1 cellular context compared by ENCODE assay signal in the genomic region with DNA sequence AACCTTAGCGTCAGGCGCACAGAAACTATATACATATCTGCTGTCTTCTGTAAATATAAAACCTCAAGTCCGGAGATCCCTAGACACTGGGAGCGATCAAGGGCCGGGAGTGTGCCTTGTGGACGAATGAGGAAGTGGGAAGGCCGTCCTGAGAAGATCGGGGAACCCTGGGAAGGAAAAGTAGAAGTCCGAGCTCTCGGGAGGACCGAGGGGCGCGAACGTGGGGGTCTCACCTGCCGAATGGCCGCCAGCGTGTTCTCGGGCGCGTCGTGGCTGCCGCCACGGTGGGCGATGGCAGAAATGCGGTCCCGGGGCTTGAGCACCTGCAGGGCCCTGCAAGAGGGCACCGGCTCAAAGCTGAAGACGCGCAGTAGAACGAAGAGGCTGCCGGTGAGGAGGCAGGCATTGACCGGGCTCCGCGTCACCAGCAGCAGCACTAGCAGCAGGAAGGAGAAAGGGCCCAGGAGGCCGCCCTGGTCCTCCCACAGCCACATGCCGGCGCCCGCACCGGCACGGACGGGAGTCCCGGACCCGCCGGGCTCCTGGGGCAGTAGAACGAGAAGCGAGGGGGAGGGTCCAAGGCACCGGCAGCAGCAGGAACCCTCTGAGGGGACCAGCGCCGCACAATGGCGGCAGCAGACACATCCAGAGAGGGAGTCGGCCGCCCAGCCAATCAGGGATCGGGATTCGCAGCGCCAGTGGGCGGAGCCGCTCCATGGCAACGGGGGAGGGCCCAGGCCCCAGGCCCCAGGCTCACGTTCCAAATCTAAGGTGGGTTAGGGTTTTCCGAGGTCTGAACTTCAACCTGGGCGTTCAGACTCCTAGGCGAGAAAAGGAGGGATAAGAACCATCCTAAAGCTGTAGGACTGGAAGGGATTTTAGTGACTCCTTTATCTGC.
A peak's percentile ranks its signal among the peaks of the same experiment; 100 is the strongest.
TF ChIP-seq lines count a peak whose summit lies in the region.

A gene with protein sequence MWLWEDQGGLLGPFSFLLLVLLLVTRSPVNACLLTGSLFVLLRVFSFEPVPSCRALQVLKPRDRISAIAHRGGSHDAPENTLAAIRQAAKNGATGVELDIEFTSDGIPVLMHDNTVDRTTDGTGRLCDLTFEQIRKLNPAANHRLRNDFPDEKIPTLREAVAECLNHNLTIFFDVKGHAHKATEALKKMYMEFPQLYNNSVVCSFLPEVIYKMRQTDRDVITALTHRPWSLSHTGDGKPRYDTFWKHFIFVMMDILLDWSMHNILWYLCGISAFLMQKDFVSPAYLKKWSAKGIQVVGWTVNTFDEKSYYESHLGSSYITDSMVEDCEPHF (minus strand): TSS at position 628 of the 898 bp plus-strand sequence. CDS start 134 bp downstream, at position 494.

TF ChIP-seq in HepG2, 621 proteins besides CTCF, POLR2A, EP300 and RAD21 (continued from another document and continues in another):
- TF ChIP-seq, protein P1, sequence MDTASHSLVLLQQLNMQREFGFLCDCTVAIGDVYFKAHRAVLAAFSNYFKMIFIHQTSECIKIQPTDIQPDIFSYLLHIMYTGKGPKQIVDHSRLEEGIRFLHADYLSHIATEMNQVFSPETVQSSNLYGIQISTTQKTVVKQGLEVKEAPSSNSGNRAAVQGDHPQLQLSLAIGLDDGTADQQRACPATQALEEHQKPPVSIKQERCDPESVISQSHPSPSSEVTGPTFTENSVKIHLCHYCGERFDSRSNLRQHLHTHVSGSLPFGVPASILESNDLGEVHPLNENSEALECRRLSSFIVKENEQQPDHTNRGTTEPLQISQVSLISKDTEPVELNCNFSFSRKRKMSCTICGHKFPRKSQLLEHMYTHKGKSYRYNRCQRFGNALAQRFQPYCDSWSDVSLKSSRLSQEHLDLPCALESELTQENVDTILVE (CRISPR knock-in tag; IDR thresholded peaks at IDR 0.05): peak; percentile 61; the same call in 1 of the 2 replicates
- TF ChIP-seq MTF2 (CRISPR knock-in tag; IDR thresholded peaks at IDR 0.05; ENCODE audit: borderline replicate concordance) (no peak), ZNF350 (CRISPR knock-in tag; IDR thresholded peaks at IDR 0.05; ENCODE audit: borderline replicate concordance, low read depth) (peak; percentile 89), ZNF780A (CRISPR knock-in tag; IDR thresholded peaks at IDR 0.05) (no peak), NR2F2 (IDR thresholded peaks at IDR 0.05; ENCODE audit: borderline replicate concordance, low read depth) (peak; percentile 17; the same call in 1 of the 2 replicates), RBAK (CRISPR knock-in tag; IDR thresholded peaks at IDR 0.05) (peak; percentile 70; the same call in 1 of the 2 replicates), TAF1 (CRISPR knock-in tag; IDR thresholded peaks at IDR 0.05) (peak; percentile 88), TFDP2 (CRISPR knock-in tag; IDR thresholded peaks at IDR 0.05) (peak; percentile 59), ZEB1 (IDR thresholded peaks at IDR 0.05; ENCODE audit: insufficient replicate concordance, low read depth) (no peak), RFXANK (CRISPR knock-in tag; IDR thresholded peaks at IDR 0.05) (no peak; the same call in 1 of the 2 replicates), CENPBD1 (CRISPR knock-in tag; IDR thresholded peaks at IDR 0.05; ENCODE audit: borderline replicate concordance, low read depth) (no peak; the same call in 1 of the 2 replicates), HMG20B (CRISPR knock-in tag; conservative IDR thresholded peaks at IDR 0.05) (peak; percentile 23; the same call in 1 of the 2 replicates), ZNF30 (CRISPR knock-in tag; IDR thresholded peaks at IDR 0.05) (no peak), ZNF468 (CRISPR knock-in tag; IDR thresholded peaks at IDR 0.05) (no peak), PHF21A (CRISPR knock-in tag; IDR thresholded peaks at IDR 0.05) (peak; percentile 16; the same call in 1 of the 2 replicates), MAF1 (CRISPR knock-in tag; IDR thresholded peaks at IDR 0.05; ENCODE audit: borderline replicate concordance) (no peak; the same call in 1 of the 2 replicates), ZNF652 (CRISPR knock-in tag; IDR thresholded peaks at IDR 0.05; ENCODE audit: borderline replicate concordance, low read depth) (no peak; the same call in 1 of the 2 replicates), NRL (CRISPR knock-in tag; IDR thresholded peaks at IDR 0.05; ENCODE audit: borderline replicate concordance) (peak; percentile 100), ZBTB33 (CRISPR knock-in tag; IDR thresholded peaks at IDR 0.05) (no peak), ZNF766 (CRISPR knock-in tag; IDR thresholded peaks at IDR 0.05; ENCODE audit: borderline replicate concordance) (0 out of 2 replicates have a peak, but pooled peaks have one; percentile 22), FOSL2 (CRISPR knock-in tag; IDR thresholded peaks at IDR 0.05) (0 out of 2 replicates have a peak, but pooled peaks have one; percentile 31), YEATS2 (CRISPR knock-in tag; IDR thresholded peaks at IDR 0.05; ENCODE audit: borderline replicate concordance) (peak; percentile 51; the same call in 1 of the 2 replicates), ZNF326 (CRISPR knock-in tag; IDR thresholded peaks at IDR 0.05; ENCODE audit: borderline replicate concordance) (0 out of 2 replicates have a peak, but pooled peaks have one; percentile 54), ZNF337 (CRISPR knock-in tag; IDR thresholded peaks at IDR 0.05; ENCODE audit: borderline replicate concordance, low read depth) (peak; percentile 95; the same call in 1 of the 2 replicates), ZNF619 (CRISPR knock-in tag; IDR thresholded peaks at IDR 0.05) (no peak), ONECUT2 (CRISPR knock-in tag; IDR thresholded peaks at IDR 0.05) (no peak), POLR2AphosphoS5 (IDR thresholded peaks at IDR 0.05; ENCODE audit: low read depth, low read length) (peak; percentile 92), ZNF768 (CRISPR knock-in tag; IDR thresholded peaks at IDR 0.05) (peak; percentile 82; the same call in 1 of the 2 replicates), ZNF800 (CRISPR knock-in tag; IDR thresholded peaks at IDR 0.05) (0 out of 2 replicates have a peak, but pooled peaks have one; percentile 3), MIXL1 (CRISPR knock-in tag; IDR thresholded peaks at IDR 0.05) (no peak), ARNTL (CRISPR knock-in tag; IDR thresholded peaks at IDR 0.05) (peak; percentile 81), ZNF574 (CRISPR knock-in tag; IDR thresholded peaks at IDR 0.05) (peak; percentile 81), TBX3 (IDR thresholded peaks at IDR 0.05; ENCODE audit: borderline replicate concordance) (no peak), MAFK (conservative IDR thresholded peaks at IDR 0.05 in 1 of 2, IDR thresholded peaks at IDR 0.05 in 1 of 2; ENCODE audit: low read length in 2 of 2) (no peak), RFX3 (CRISPR knock-in tag; IDR thresholded peaks at IDR 0.05) (peak; percentile 92), DR1 (CRISPR knock-in tag; IDR thresholded peaks at IDR 0.05) (peak; percentile 39), CHD2 (IDR thresholded peaks at IDR 0.05; ENCODE audit: low read depth, low read length) (no peak), TOE1 (CRISPR knock-in tag; IDR thresholded peaks at IDR 0.05) (no peak; the same call in 1 of the 2 replicates), ZBTB21 (CRISPR knock-in tag; IDR thresholded peaks at IDR 0.05) (0 out of 2 replicates have a peak, but pooled peaks have one; percentile 15), BCL6 (CRISPR knock-in tag; IDR thresholded peaks at IDR 0.05) (peak; percentile 36; the same call in 1 of the 2 replicates), KDM5B (CRISPR knock-in tag; IDR thresholded peaks at IDR 0.05; ENCODE audit: borderline replicate concordance) (peak; percentile 95)
- TF ChIP-seq, protein P2, sequence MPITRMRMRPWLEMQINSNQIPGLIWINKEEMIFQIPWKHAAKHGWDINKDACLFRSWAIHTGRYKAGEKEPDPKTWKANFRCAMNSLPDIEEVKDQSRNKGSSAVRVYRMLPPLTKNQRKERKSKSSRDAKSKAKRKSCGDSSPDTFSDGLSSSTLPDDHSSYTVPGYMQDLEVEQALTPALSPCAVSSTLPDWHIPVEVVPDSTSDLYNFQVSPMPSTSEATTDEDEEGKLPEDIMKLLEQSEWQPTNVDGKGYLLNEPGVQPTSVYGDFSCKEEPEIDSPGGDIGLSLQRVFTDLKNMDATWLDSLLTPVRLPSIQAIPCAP (CRISPR knock-in tag; IDR thresholded peaks at IDR 0.05; ENCODE audit: low read depth): no peak
- TF ChIP-seq, protein P3, sequence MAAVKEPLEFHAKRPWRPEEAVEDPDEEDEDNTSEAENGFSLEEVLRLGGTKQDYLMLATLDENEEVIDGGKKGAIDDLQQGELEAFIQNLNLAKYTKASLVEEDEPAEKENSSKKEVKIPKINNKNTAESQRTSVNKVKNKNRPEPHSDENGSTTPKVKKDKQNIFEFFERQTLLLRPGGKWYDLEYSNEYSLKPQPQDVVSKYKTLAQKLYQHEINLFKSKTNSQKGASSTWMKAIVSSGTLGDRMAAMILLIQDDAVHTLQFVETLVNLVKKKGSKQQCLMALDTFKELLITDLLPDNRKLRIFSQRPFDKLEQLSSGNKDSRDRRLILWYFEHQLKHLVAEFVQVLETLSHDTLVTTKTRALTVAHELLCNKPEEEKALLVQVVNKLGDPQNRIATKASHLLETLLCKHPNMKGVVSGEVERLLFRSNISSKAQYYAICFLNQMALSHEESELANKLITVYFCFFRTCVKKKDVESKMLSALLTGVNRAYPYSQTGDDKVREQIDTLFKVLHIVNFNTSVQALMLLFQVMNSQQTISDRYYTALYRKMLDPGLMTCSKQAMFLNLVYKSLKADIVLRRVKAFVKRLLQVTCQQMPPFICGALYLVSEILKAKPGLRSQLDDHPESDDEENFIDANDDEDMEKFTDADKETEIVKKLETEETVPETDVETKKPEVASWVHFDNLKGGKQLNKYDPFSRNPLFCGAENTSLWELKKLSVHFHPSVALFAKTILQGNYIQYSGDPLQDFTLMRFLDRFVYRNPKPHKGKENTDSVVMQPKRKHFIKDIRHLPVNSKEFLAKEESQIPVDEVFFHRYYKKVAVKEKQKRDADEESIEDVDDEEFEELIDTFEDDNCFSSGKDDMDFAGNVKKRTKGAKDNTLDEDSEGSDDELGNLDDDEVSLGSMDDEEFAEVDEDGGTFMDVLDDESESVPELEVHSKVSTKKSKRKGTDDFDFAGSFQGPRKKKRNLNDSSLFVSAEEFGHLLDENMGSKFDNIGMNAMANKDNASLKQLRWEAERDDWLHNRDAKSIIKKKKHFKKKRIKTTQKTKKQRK (IDR thresholded peaks at IDR 0.05; ENCODE audit: low read length): no peak
